18 cellular contexts compared by ENCODE assay signal in genomic region chr7:118285358-118285757, GRCh38.
"Had no signal": no experiment of that assay in that cellular context is flagged by ENCODE, and none has a peak within 500 bp of the region (broad histone marks: within the 10 kb centered on the region; RNA-seq: fewer than 3 reads in every experiment).

No MANE protein-coding gene starts in this region.

- H3K4me3 ChIP-seq: K562 had no signal

- H3K27ac ChIP-seq: HL-60, RWPE1 had no signal

- DNase-seq: NCI-H1092, NCI-H1105 treated with DMSO at 0.1 percent for 48 hours, NCI-H1417 treated with DMSO at 0.1 percent for 48 hours, NCI-H146, NCI-H1694 treated with DMSO at 0.1 percent for 48 hours, NCI-H1930, NCI-H2081, NCI-H2107, NCI-H2227 treated with DMSO at 0.1 percent for 48 hours, NCI-H524 treated with DMSO at 0.1 percent for 48 hours, PC-3, SHP77, SK-N-SH, SW 1271, T-cell had no signal
